ENCODE assay signal across 8 cellular contexts in genomic region chr21:8427790-8428667, GRCh38.
DNase-seq lines count a peak whose midpoint lies in the region; ATAC-seq lines count a peak whose summit lies in the region.
"Not testable (repeated sequence)": the region's sequence is repeated elsewhere in the genome, so short reads cannot be mapped to it uniquely, and the experiment has no call there.

No MANE protein-coding gene starts in this region.

- H3K36me3 Mint-ChIP-seq in activated CD8-positive, alpha-beta T cell treated with anti-CD3 and anti-CD28 coated beads, Interleukin-2, amount 10 ng/mL, durations not matched to agents 7 days and 5 days (ENCODE audit: low read depth); stimulated activated naive B cell treated with anti-CD40 and anti-IgM and Interleukin-4, amounts not matched to agents 10 μg/mL and 1 μg/mL and 100 μg/mL, for 72 hours: not testable (repeated sequence)

- H3K27me3 Mint-ChIP-seq in activated CD8-positive, alpha-beta T cell treated with anti-CD3 and anti-CD28 coated beads, Interleukin-2, amount 10 ng/mL, durations not matched to agents 7 days and 5 days (ENCODE audit: low read depth); stimulated activated naive B cell treated with anti-CD40 and anti-IgM and Interleukin-4, amounts not matched to agents 10 μg/mL and 1 μg/mL and 100 μg/mL, for 72 hours: not testable (repeated sequence)

- not testable (repeated sequence) for H3K4me1 ChIP-seq in right cardiac atrium (ENCODE audit: control insufficient read depth, insufficient read depth, low read length)

- no CpG with 5 or more reads among the region's 47 CpGs for WGBS in right cardiac atrium

- H3K27ac Mint-ChIP-seq in activated CD8-positive, alpha-beta T cell treated with anti-CD3 and anti-CD28 coated beads, Interleukin-2, amount 10 ng/mL, durations not matched to agents 7 days and 5 days; stimulated activated naive B cell treated with anti-CD40 and anti-IgM and Interleukin-4, amounts not matched to agents 10 μg/mL and 1 μg/mL and 100 μg/mL, for 72 hours: not testable (repeated sequence)

- H3K4me3 Mint-ChIP-seq in activated CD8-positive, alpha-beta T cell treated with anti-CD3 and anti-CD28 coated beads, Interleukin-2, amount 10 ng/mL, durations not matched to agents 7 days and 5 days; stimulated activated naive B cell treated with anti-CD40 and anti-IgM and Interleukin-4, amounts not matched to agents 10 μg/mL and 1 μg/mL and 100 μg/mL, for 72 hours: not testable (repeated sequence)

- CTCF ChIA-PET in activated CD8-positive, alpha-beta T cell treated with anti-CD3 and anti-CD28 coated beads, Interleukin-2, amount 10 ng/mL, durations not matched to agents 7 days and 5 days (lab: Charles Lee) = not testable (repeated sequence)

- H3K9me3 Mint-ChIP-seq in activated CD8-positive, alpha-beta T cell treated with anti-CD3 and anti-CD28 coated beads, Interleukin-2, amount 10 ng/mL, durations not matched to agents 7 days and 5 days (ENCODE audit: insufficient read depth); stimulated activated naive B cell treated with anti-CD40 and anti-IgM and Interleukin-4, amounts not matched to agents 10 μg/mL and 1 μg/mL and 100 μg/mL, for 72 hours: not testable (repeated sequence)

- H3K4me1 Mint-ChIP-seq in activated CD8-positive, alpha-beta T cell treated with anti-CD3 and anti-CD28 coated beads, Interleukin-2, amount 10 ng/mL, durations not matched to agents 7 days and 5 days (ENCODE audit: low read depth); stimulated activated naive B cell treated with anti-CD40 and anti-IgM and Interleukin-4, amounts not matched to agents 10 μg/mL and 1 μg/mL and 100 μg/mL, for 72 hours: not testable (repeated sequence)

- not testable (repeated sequence) for H3K27ac ChIP-seq in right cardiac atrium (ENCODE audit: low read length)

- POLR2A ChIA-PET in activated CD8-positive, alpha-beta T cell treated with anti-CD3 and anti-CD28 coated beads, Interleukin-2, amount 10 ng/mL, durations not matched to agents 7 days and 5 days (lab: Charles Lee) = not testable (repeated sequence)

- ATAC-seq in GM18508 (IDR thresholded peaks at IDR 0.05; ENCODE audit: insufficient read depth, unreplicated experiment) (peak; percentile 32), GM19397 (IDR thresholded peaks at IDR 0.05; ENCODE audit: unreplicated experiment) (peak; percentile 40), GM21786 (IDR thresholded peaks at IDR 0.05; ENCODE audit: unreplicated experiment) (peak; percentile 31), HG02981 (IDR thresholded peaks at IDR 0.05; ENCODE audit: unreplicated experiment) (peak; percentile 42), HG03442 (IDR thresholded peaks at IDR 0.05; ENCODE audit: unreplicated experiment) (peak; percentile 36), right cardiac atrium (peak; percentile 82 to 88)
- peak; percentile 41 for ATAC-seq in activated CD8-positive, alpha-beta T cell treated with anti-CD3 and anti-CD28 coated beads, Interleukin-2, amount 10 ng/mL, durations not matched to agents 7 days and 5 days
- ATAC-seq in stimulated activated naive B cell treated with anti-CD40 and anti-IgM and Interleukin-4, amounts not matched to agents 10 μg/mL and 1 μg/mL and 100 μg/mL, for 72 hours (replicated peaks) = peak; percentile 47 to 49

- not testable (repeated sequence) for H3K27me3 ChIP-seq in right cardiac atrium (ENCODE audit: control insufficient read depth, insufficient read depth)

- not testable (repeated sequence) for H3K4me3 ChIP-seq in right cardiac atrium (ENCODE audit: low read length)

- intact Hi-C loops in right cardiac atrium (cut with DNase I) = not testable (repeated sequence)

- not testable (repeated sequence) for H3K9me3 ChIP-seq in right cardiac atrium (ENCODE audit: control insufficient read depth, low read length)

- DNase-seq in activated CD8-positive, alpha-beta T cell treated with anti-CD3 and anti-CD28 coated beads, Interleukin-2, amount 10 ng/mL, durations not matched to agents 7 days and 5 days; right cardiac atrium; stimulated activated naive B cell treated with anti-CD40 and anti-IgM and Interleukin-4, amounts not matched to agents 10 μg/mL and 1 μg/mL and 100 μg/mL, for 72 hours: not testable (repeated sequence)

Comparison
In these comparisons a context has a peak if more than half of its experiments do, and no peak if none do; other contexts are left out.
1. ATAC-seq: peak in every context shown above with its lines; median percentile 85 in right cardiac atrium; 48 in stimulated activated naive B cell treated with anti-CD40 and anti-IgM and Interleukin-4, amounts not matched to agents 10 μg/mL and 1 μg/mL and 100 μg/mL, for 72 hours; 42 in HG02981; 41 in activated CD8-positive, alpha-beta T cell treated with anti-CD3 and anti-CD28 coated beads, Interleukin-2, amount 10 ng/mL, durations not matched to agents 7 days and 5 days; 40 in GM19397; 36 in HG03442; 32 in GM18508; 31 in GM21786.